ENCODE assay signal across 8 cellular contexts in the genomic region with DNA sequence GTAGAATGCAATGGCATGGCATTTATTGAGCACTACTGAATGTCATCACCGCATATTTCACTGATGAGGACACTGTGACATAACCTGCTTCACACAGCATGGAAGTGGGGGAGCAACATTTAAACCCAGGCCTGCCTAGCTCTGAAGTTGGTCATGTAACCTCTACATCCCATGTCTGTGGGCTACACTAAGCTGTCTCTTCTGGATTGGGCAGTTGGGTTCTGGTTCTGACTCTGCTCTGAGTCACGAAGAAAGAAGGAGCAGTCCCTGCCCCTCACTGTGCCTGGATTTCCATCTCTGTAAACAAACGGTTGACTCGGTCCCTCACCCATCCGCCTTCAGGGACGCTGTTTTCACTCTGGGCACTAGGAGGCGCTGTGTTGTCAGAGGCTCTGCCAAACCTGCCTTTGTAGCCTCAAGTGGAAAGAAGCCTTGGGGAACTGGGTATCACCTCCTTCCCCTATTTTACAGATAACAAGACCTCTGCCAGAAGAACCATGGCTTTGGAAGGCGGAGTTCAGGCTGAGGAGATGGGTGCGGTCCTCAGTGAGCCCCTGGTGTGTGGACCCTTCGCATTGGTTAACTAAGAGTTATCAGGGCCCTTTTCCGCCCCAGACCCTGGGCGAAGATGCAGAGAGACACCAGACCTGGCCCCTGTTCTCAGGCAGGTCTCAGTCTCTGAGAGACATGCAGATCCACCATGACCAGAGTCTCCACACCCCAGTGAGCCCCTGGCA. TPM values are rescaled to one million over a fixed set of nuclear protein-coding genes. Genes with fewer than 3 reads are reported as not detected.
DNase-seq lines count a peak whose midpoint lies in the region; ATAC-seq and TF ChIP-seq lines count a peak whose summit lies in the region.

No MANE protein-coding gene starts in this region.

- no peak overlapping the region for H3K4me3 ChIP-seq in coronary artery

- intact Hi-C loops in activated CD4-positive, alpha-beta T cell treated with anti-CD3 and anti-CD28 coated beads for 36 hours (cut with DNase I, micrococcal nuclease): loop anchor here (1.0 kb wide), 1 partner anchor 40 kb away; no protein-coding TSS in a partner anchor

- ATAC-seq in activated CD4-positive, alpha-beta T cell treated with anti-CD3 and anti-CD28 coated beads for 36 hours: peak; percentile 97
- peak; percentile 97 for ATAC-seq in memory B cell (ENCODE audit: low read depth)
- no peak for ATAC-seq in HG02588 (IDR thresholded peaks at IDR 0.05; ENCODE audit: unreplicated experiment)

- H3K4me3 Mint-ChIP-seq in activated CD4-positive, alpha-beta T cell treated with anti-CD3 and anti-CD28 coated beads for 36 hours: no peak overlapping the region
- H3K4me3 Mint-ChIP-seq in memory B cell: no peak overlapping the region

- peaks cover 1% of the 10 kb centered on the region for H3K27me3 Mint-ChIP-seq in activated CD4-positive, alpha-beta T cell treated with anti-CD3 and anti-CD28 coated beads for 36 hours
- peaks cover 11% of the 10 kb centered on the region for H3K27me3 Mint-ChIP-seq in memory B cell

- H3K36me3 Mint-ChIP-seq in activated CD4-positive, alpha-beta T cell treated with anti-CD3 and anti-CD28 coated beads for 36 hours (ENCODE audit: low read depth): no peaks in the 10 kb centered on the region
- H3K36me3 Mint-ChIP-seq in memory B cell: no peaks in the 10 kb centered on the region

- POLR2A ChIA-PET in activated CD4-positive, alpha-beta T cell treated with anti-CD3 and anti-CD28 coated beads for 36 hours (lab: Charles Lee): no interaction called here

- DNase-seq in AML-193 (lab: John Stamatoyannopoulos, UW): peak; percentile 81
- DNase-seq in GM20000 (ENCODE audit: low spot score): peak; percentile 84
- DNase-seq in NCI-H460 (ENCODE audit: extremely low read depth, low read depth): peak; percentile 62
- DNase-seq in activated CD4-positive, alpha-beta T cell treated with anti-CD3 and anti-CD28 coated beads for 36 hours: peak; percentile 89
- DNase-seq in coronary artery (ENCODE audit: low spot score): no peak
- peak; percentile 83 to 88 for DNase-seq in memory B cell (ENCODE audit: low spot score in 2 of 2)
- DNase-seq in stimulated activated CD8-positive, alpha-beta memory T cell treated with anti-CD3 and anti-CD28 coated beads, Interleukin-2, amount 100 ng/mL, for 48 hours (ENCODE audit: low read depth in 2 of 2): peak; percentile 59 to 74

- H3K27ac Mint-ChIP-seq in activated CD4-positive, alpha-beta T cell treated with anti-CD3 and anti-CD28 coated beads for 36 hours: no peak overlapping the region
- no peak overlapping the region for H3K27ac Mint-ChIP-seq in memory B cell

- CTCF ChIA-PET in activated CD4-positive, alpha-beta T cell treated with anti-CD3 and anti-CD28 coated beads for 36 hours (lab: Charles Lee): interaction anchor here (0.6 to 4.2 kb wide), 15 partner anchors 9 to 471 kb away, joined by 3 to 20 read pairs (median 4); a partner anchor contains a TSS

- H3K9me3 Mint-ChIP-seq in activated CD4-positive, alpha-beta T cell treated with anti-CD3 and anti-CD28 coated beads for 36 hours (ENCODE audit: low read depth): no peaks in the 10 kb centered on the region
- H3K9me3 Mint-ChIP-seq in memory B cell: no peaks in the 10 kb centered on the region

- TF ChIP-seq CTCF in GM20000 (IDR thresholded peaks at IDR 0.05; ENCODE audit: extremely low read depth, missing control alignments) (peak; percentile 97), coronary artery (IDR thresholded peaks at IDR 0.05) (peak; percentile 77)

- peaks cover 2% of the 10 kb centered on the region for H3K4me1 Mint-ChIP-seq in activated CD4-positive, alpha-beta T cell treated with anti-CD3 and anti-CD28 coated beads for 36 hours
- H3K4me1 Mint-ChIP-seq in memory B cell: peaks cover 4% of the 10 kb centered on the region

- H3K27ac ChIP-seq in coronary artery: peak overlapping the region in 1 of 2 donors; percentile 30

RNA-seq across cellular contexts. Expression of a gene that starts 12.6 kb away (rescaled TPM):
- 3.7 and 4.0 TPM in 2 replicates for total RNA-seq in NCI-H460 (2014; rRNA removed; shearing (Covaris generic))
- polyA plus RNA-seq in NCI-H460 (2014; cell fraction: nucleus; rRNA removed): 13.2 and 25.1 TPM in 2 replicates
- under 1 TPM in 1 of 2 experiments, not detected in 1; 0.05 TPM for total RNA-seq in activated CD4-positive, alpha-beta T cell treated with anti-CD3 and anti-CD28 coated beads for 36 hours

RNA-seq across cellular contexts. Expression of a gene that starts 23.3 kb away (rescaled TPM):
- not detected in 2 replicates for total RNA-seq in NCI-H460 (2014; rRNA removed; shearing (Covaris generic))
- 0.10 and 0.42 TPM in 2 replicates for polyA plus RNA-seq in NCI-H460 (2014; cell fraction: nucleus; rRNA removed)
- not detected for total RNA-seq in activated CD4-positive, alpha-beta T cell treated with anti-CD3 and anti-CD28 coated beads for 36 hours
